ENCODE assay signal across 40 cellular contexts in genomic region chr10:83753490-83753889, GRCh38.
"Had no signal": no experiment of that assay in that cellular context is flagged by ENCODE, and none has a peak within 500 bp of the region (broad histone marks: within the 10 kb centered on the region; RNA-seq: fewer than 3 reads in every experiment).

No MANE protein-coding gene starts in this region.

- DNase-seq: activated effector memory CD4-positive, alpha-beta T cell treated with anti-CD3 and anti-CD28 coated beads, Interleukin-2, amount 50 U/mL, for 16 hours; activated effector memory CD4-positive, alpha-beta T cell treated with Interleukin-2 at 50 U/mL for 16 hours; activated gamma-delta T cell; activated gamma-delta T cell treated with Interleukin-2 at 50 U/mL for 16 hours; activated naive CD4-positive, alpha-beta T cell; activated naive CD4-positive, alpha-beta T cell treated with anti-CD3 and anti-CD28 coated beads for 36 hours; activated naive CD4-positive, alpha-beta T cell treated with anti-CD3 and anti-CD28 coated beads, Interleukin-2, amount 10 ng/mL, durations not matched to agents 7 days and 5 days; activated naive CD4-positive, alpha-beta T cell treated with anti-CD3 and anti-CD28 coated beads, Interleukin-2, amount 50 U/mL, for 16 hours; activated naive CD4-positive, alpha-beta T cell treated with Interleukin-2 at 50 U/mL for 16 hours; activated naive CD8-positive, alpha-beta T cell treated with anti-CD3 and anti-CD28 coated beads for 36 hours; activated naive CD8-positive, alpha-beta T cell treated with anti-CD3 and anti-CD28 coated beads, Interleukin-2, amount 10 ng/mL, durations not matched to agents 7 days and 5 days; activated naive CD8-positive, alpha-beta T cell treated with anti-CD3 and anti-CD28 coated beads, Interleukin-2, amount 50 U/mL, for 24 hours; activated T-cell treated with anti-CD3 and anti-CD28 coated beads for 4 hours; activated T-cell treated with anti-CD3 and anti-CD28 coated beads, Interleukin-2, amount 50 U/mL, for 1 hour; activated T-cell treated with anti-CD3 and anti-CD28 coated beads, Interleukin-2, amount 50 U/mL, for 24 hours; activated T-cell treated with anti-CD3 and anti-CD28 coated beads, Interleukin-2, amount 50 U/mL, for 4 hours; activated T-cell treated with anti-CD3 and anti-CD28 coated beads, Interleukin-2, amount 50 U/mL, for 48 hours; activated T-cell treated with anti-CD3 and anti-CD28 coated beads, Interleukin-2, amount 50 U/mL, for 72 hours; adrenal gland; amniotic stem cell; amygdala; anterior cingulate cortex; aorta; body of pancreas; brain microvascular endothelial cell; caudate nucleus; central memory CD4-positive, alpha-beta T cell; cerebellar nuclear complex had no signal

- H3K4me1 ChIP-seq: adrenal gland, ascending aorta, body of pancreas, breast epithelium had no signal

- H3K4me3 Mint-ChIP-seq: activated naive CD4-positive, alpha-beta T cell treated with anti-CD3 and anti-CD28 coated beads for 36 hours; activated naive CD4-positive, alpha-beta T cell treated with anti-CD3 and anti-CD28 coated beads, Interleukin-2, amount 10 ng/mL, durations not matched to agents 7 days and 5 days; activated naive CD4-positive, alpha-beta T cell treated with anti-CD3 and anti-CD28 coated beads, Interleukin-2, amount 50 U/mL, for 24 hours; activated naive CD8-positive, alpha-beta T cell; activated naive CD8-positive, alpha-beta T cell treated with anti-CD3 and anti-CD28 coated beads for 36 hours; activated naive CD8-positive, alpha-beta T cell treated with anti-CD3 and anti-CD28 coated beads, Interleukin-2, amount 10 ng/mL, durations not matched to agents 7 days and 5 days; activated naive CD8-positive, alpha-beta T cell treated with anti-CD3 and anti-CD28 coated beads, Interleukin-2, amount 50 U/mL, for 24 hours; activated T-cell treated with anti-CD3 and anti-CD28 coated beads, Interleukin-2, amount 50 U/mL, for 24 hours; activated T-cell treated with anti-CD3 and anti-CD28 coated beads, Interleukin-2, amount 50 U/mL, for 4 hours; activated T-cell treated with anti-CD3 and anti-CD28 coated beads, Interleukin-2, amount 50 U/mL, for 72 hours; activated T-helper 17 cell treated with anti-CD3 and anti-CD28 coated beads, Interleukin-2, amount 50 U/mL, for 72 hours; brain; central memory CD8-positive, alpha-beta T cell had no signal

- H3K27ac ChIP-seq: adrenal gland, ascending aorta, body of pancreas, brain microvascular endothelial cell, breast epithelium, cardiac muscle cell had no signal

- H3K4me3 ChIP-seq: adrenal gland, ascending aorta, body of pancreas, breast epithelium, cardiac muscle cell had no signal

- FAIRE-seq: astrocyte, bronchial epithelial cell had no signal

- H3K4me1 Mint-ChIP-seq: activated naive CD4-positive, alpha-beta T cell treated with anti-CD3 and anti-CD28 coated beads, Interleukin-2, amount 10 ng/mL, durations not matched to agents 7 days and 5 days; activated naive CD4-positive, alpha-beta T cell treated with anti-CD3 and anti-CD28 coated beads, Interleukin-2, amount 50 U/mL, for 24 hours; activated naive CD8-positive, alpha-beta T cell treated with anti-CD3 and anti-CD28 coated beads for 36 hours; activated naive CD8-positive, alpha-beta T cell treated with anti-CD3 and anti-CD28 coated beads, Interleukin-2, amount 10 ng/mL, durations not matched to agents 7 days and 5 days; activated naive CD8-positive, alpha-beta T cell treated with anti-CD3 and anti-CD28 coated beads, Interleukin-2, amount 50 U/mL, for 24 hours; activated T-helper 17 cell treated with anti-CD3 and anti-CD28 coated beads, Interleukin-2, amount 50 U/mL, for 72 hours; brain; central memory CD8-positive, alpha-beta T cell had no signal

- H3K27me3 Mint-ChIP-seq: activated naive CD4-positive, alpha-beta T cell treated with anti-CD3 and anti-CD28 coated beads, Interleukin-2, amount 10 ng/mL, durations not matched to agents 7 days and 5 days; activated naive CD4-positive, alpha-beta T cell treated with anti-CD3 and anti-CD28 coated beads, Interleukin-2, amount 50 U/mL, for 24 hours; activated naive CD8-positive, alpha-beta T cell; activated naive CD8-positive, alpha-beta T cell treated with anti-CD3 and anti-CD28 coated beads for 36 hours; activated naive CD8-positive, alpha-beta T cell treated with anti-CD3 and anti-CD28 coated beads, Interleukin-2, amount 10 ng/mL, durations not matched to agents 7 days and 5 days; activated naive CD8-positive, alpha-beta T cell treated with anti-CD3 and anti-CD28 coated beads, Interleukin-2, amount 50 U/mL, for 24 hours; activated T-cell treated with anti-CD3 and anti-CD28 coated beads, Interleukin-2, amount 50 U/mL, for 24 hours; activated T-helper 17 cell treated with anti-CD3 and anti-CD28 coated beads, Interleukin-2, amount 50 U/mL, for 72 hours; central memory CD8-positive, alpha-beta T cell had no signal

- H3K36me3 ChIP-seq: adrenal gland, ascending aorta, brain microvascular endothelial cell, breast epithelium, cardiac muscle cell had no signal

- H3K27me3 ChIP-seq: adrenal gland, ascending aorta, body of pancreas, brain microvascular endothelial cell, breast epithelium, cardiac muscle cell had no signal

- H3K36me3 Mint-ChIP-seq: activated naive CD4-positive, alpha-beta T cell treated with anti-CD3 and anti-CD28 coated beads, Interleukin-2, amount 10 ng/mL, durations not matched to agents 7 days and 5 days; activated naive CD8-positive, alpha-beta T cell; activated naive CD8-positive, alpha-beta T cell treated with anti-CD3 and anti-CD28 coated beads for 36 hours; activated naive CD8-positive, alpha-beta T cell treated with anti-CD3 and anti-CD28 coated beads, Interleukin-2, amount 10 ng/mL, durations not matched to agents 7 days and 5 days; brain had no signal

- ATAC-seq: activated naive CD4-positive, alpha-beta T cell treated with anti-CD3 and anti-CD28 coated beads, Interleukin-2, amount 50 U/mL, for 72 hours; activated naive CD8-positive, alpha-beta T cell treated with anti-CD3 and anti-CD28 coated beads, Interleukin-2, amount 50 U/mL, for 24 hours; activated T-cell treated with anti-CD3 and anti-CD28 coated beads, Interleukin-2, amount 50 U/mL, for 4 hours; activated T-cell treated with anti-CD3 and anti-CD28 coated beads, Interleukin-2, amount 50 U/mL, for 72 hours; activated T-helper 17 cell treated with anti-CD3 and anti-CD28 coated beads, Interleukin-2, amount 50 U/mL, for 72 hours; body of pancreas had no signal

- H3K27ac Mint-ChIP-seq: activated naive CD4-positive, alpha-beta T cell treated with anti-CD3 and anti-CD28 coated beads for 36 hours; activated naive CD4-positive, alpha-beta T cell treated with anti-CD3 and anti-CD28 coated beads, Interleukin-2, amount 10 ng/mL, durations not matched to agents 7 days and 5 days; activated naive CD4-positive, alpha-beta T cell treated with anti-CD3 and anti-CD28 coated beads, Interleukin-2, amount 50 U/mL, for 24 hours; activated naive CD4-positive, alpha-beta T cell treated with anti-CD3 and anti-CD28 coated beads, Interleukin-2, amount 50 U/mL, for 72 hours; activated naive CD8-positive, alpha-beta T cell; activated naive CD8-positive, alpha-beta T cell treated with anti-CD3 and anti-CD28 coated beads for 36 hours; activated naive CD8-positive, alpha-beta T cell treated with anti-CD3 and anti-CD28 coated beads, Interleukin-2, amount 10 ng/mL, durations not matched to agents 7 days and 5 days; activated naive CD8-positive, alpha-beta T cell treated with anti-CD3 and anti-CD28 coated beads, Interleukin-2, amount 50 U/mL, for 24 hours; activated T-cell treated with anti-CD3 and anti-CD28 coated beads, Interleukin-2, amount 50 U/mL, for 24 hours; activated T-cell treated with anti-CD3 and anti-CD28 coated beads, Interleukin-2, amount 50 U/mL, for 72 hours; activated T-helper 17 cell treated with anti-CD3 and anti-CD28 coated beads, Interleukin-2, amount 50 U/mL, for 72 hours; activated T-helper 2 cell treated with anti-CD3 and anti-CD28 coated beads, Interferon-gamma antibody, Interleukin-2, Interleukin-4, amounts not matched to agents 10 μg/mL and 5 μg/mL and 100 μg/mL, durations not matched to agents 14 hours and 24 hours and 36 hours; brain had no signal
